In the genomic region with DNA sequence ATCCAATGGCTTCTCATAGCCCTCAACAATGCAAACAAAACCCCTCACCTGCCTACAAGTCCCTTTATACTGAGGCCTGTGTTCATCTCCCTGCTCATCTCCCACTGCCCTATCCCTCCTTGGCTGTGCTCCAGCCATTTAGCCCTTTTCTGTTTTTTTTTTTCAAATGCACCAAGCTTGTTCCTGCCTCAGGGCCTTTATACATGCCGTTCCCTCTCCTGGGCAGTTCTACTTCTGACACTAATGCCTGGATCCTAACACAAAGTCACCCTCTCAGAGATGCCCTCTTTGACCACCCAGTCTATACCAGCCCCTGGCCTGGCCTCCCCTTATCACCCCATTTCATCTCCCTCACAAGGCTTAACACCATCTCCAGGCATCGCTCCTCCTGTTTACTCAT, we compare ENCODE assay signal across 16 cellular contexts. TPM values are rescaled to one million over a fixed set of nuclear protein-coding genes. Genes with fewer than 3 reads are reported as not detected.
DNase-seq lines count a peak whose midpoint lies in the region; ATAC-seq and TF ChIP-seq lines count a peak whose summit lies in the region.
"Had no signal": no experiment of that assay in that cellular context is flagged by ENCODE, and none has a peak within 500 bp of the region (broad histone marks: within the 10 kb centered on the region; RNA-seq: fewer than 3 reads in every experiment).

No MANE protein-coding gene starts in this region.

- POLR2A ChIA-PET in activated B cell treated with CpG ODN at 0.5 μM for 24 hours (lab: Charles Lee) = interaction anchor here (0.7 to 24.6 kb wide), 4 partner anchors 11 to 57 kb away, joined by 3 to 1230 read pairs (median 8); a partner anchor contains a TSS

- no peak overlapping the region for H3K4me3 Mint-ChIP-seq in stimulated activated naive CD8-positive, alpha-beta T cell treated with anti-CD3 and anti-CD28 coated beads, Interleukin-15, Interleukin-2, amounts not matched to agents 100 ng/mL and 50 ng/mL, for 24 hours
- no peak overlapping the region for H3K4me3 Mint-ChIP-seq in stimulated activated naive CD8-positive, alpha-beta T cell treated with anti-CD3 and anti-CD28 coated beads, Interleukin-15, amount 100 ng/mL, for 72 hours
- H3K4me3 Mint-ChIP-seq in activated B cell treated with CpG ODN at 0.5 μM for 24 hours (no peak overlapping the region), neural progenitor cell (peak overlapping the region; percentile 21)
- H3K4me3 Mint-ChIP-seq: CD4-positive, alpha-beta T cell; H9; IgD-negative memory B cell had no signal

- H3K79me2 ChIP-seq in neural progenitor cell (ENCODE audit: low read depth) = no peaks in the 10 kb centered on the region

- no peak for TF ChIP-seq CTCF in activated B cell treated with CpG ODN at 0.5 μM for 24 hours (IDR thresholded peaks at IDR 0.05)
- TF ChIP-seq CTCF in neural progenitor cell (IDR thresholded peaks at IDR 0.05) = no peak

- no peak overlapping the region for H3K9ac ChIP-seq in neural progenitor cell
- H3K9ac ChIP-seq: BLaER1 treated with 17β-estradiol and CSF1 and Interleukin-3, amounts not matched to agents 10 nM and 100 nM had no signal

- H3K27me3 Mint-ChIP-seq in stimulated activated naive CD8-positive, alpha-beta T cell treated with anti-CD3 and anti-CD28 coated beads, Interleukin-15, Interleukin-2, amounts not matched to agents 100 ng/mL and 50 ng/mL, for 24 hours = no peaks in the 10 kb centered on the region
- no peaks in the 10 kb centered on the region for H3K27me3 Mint-ChIP-seq in stimulated activated naive CD8-positive, alpha-beta T cell treated with anti-CD3 and anti-CD28 coated beads, Interleukin-15, amount 100 ng/mL, for 72 hours
- H3K27me3 Mint-ChIP-seq in activated B cell treated with CpG ODN at 0.5 μM for 24 hours = no peaks in the 10 kb centered on the region
- H3K27me3 Mint-ChIP-seq in neural progenitor cell (ENCODE audit: insufficient read depth, low read depth) = peaks cover 24% of the 10 kb centered on the region
- H3K27me3 Mint-ChIP-seq: CD4-positive, alpha-beta T cell; IgD-negative memory B cell had no signal

- no peak overlapping the region for H3K4me2 ChIP-seq in neural progenitor cell
- H3K4me2 ChIP-seq: BLaER1 treated with 17β-estradiol and CSF1 and Interleukin-3, amounts not matched to agents 10 nM and 100 nM had no signal

- H3K4me1 ChIP-seq in neural progenitor cell = no peaks in the 10 kb centered on the region

- no peaks in the 10 kb centered on the region for H3K36me3 ChIP-seq in neural progenitor cell

- no peaks in the 10 kb centered on the region for H3F3A ChIP-seq in neural progenitor cell (ENCODE audit: low read depth)

- ATAC-seq in stimulated activated naive CD8-positive, alpha-beta T cell treated with anti-CD3 and anti-CD28 coated beads, Interleukin-15, amount 100 ng/mL, for 72 hours = no peak
- ATAC-seq in activated B cell treated with CpG ODN at 0.5 μM for 24 hours (ENCODE audit: low read depth) = no peak
- no peak for ATAC-seq in left ventricle myocardium superior
- ATAC-seq: HepG2 had no signal

- no peak overlapping the region for H2AFZ ChIP-seq in neural progenitor cell (replicated peaks)

- H3K9me3 ChIP-seq in neural progenitor cell (ENCODE audit: low read depth) = no peaks in the 10 kb centered on the region
- H3K9me3 ChIP-seq: BLaER1 treated with 17β-estradiol and CSF1 and Interleukin-3, amounts not matched to agents 10 nM and 100 nM; Caco-2 had no signal

- no peak overlapping the region for H3K4me3 ChIP-seq in neural progenitor cell
- H3K4me3 ChIP-seq: BLaER1 treated with 17β-estradiol and CSF1 and Interleukin-3, amounts not matched to agents 10 nM and 100 nM had no signal

- no peak overlapping the region for H3K27ac ChIP-seq in neural progenitor cell
- H3K27ac ChIP-seq: BLaER1 treated with 17β-estradiol and CSF1 and Interleukin-3, amounts not matched to agents 10 nM and 100 nM had no signal

- H3K36me3 Mint-ChIP-seq in stimulated activated naive CD8-positive, alpha-beta T cell treated with anti-CD3 and anti-CD28 coated beads, Interleukin-15, Interleukin-2, amounts not matched to agents 100 ng/mL and 50 ng/mL, for 24 hours (ENCODE audit: low read depth) = peaks cover 64% of the 10 kb centered on the region
- H3K36me3 Mint-ChIP-seq in activated B cell treated with CpG ODN at 0.5 μM for 24 hours (ENCODE audit: low read depth) (peaks cover 81% of the 10 kb centered on the region), neural progenitor cell (no peaks in the 10 kb centered on the region)
- H3K36me3 Mint-ChIP-seq: IgD-negative memory B cell had no signal

- H3K27ac Mint-ChIP-seq in stimulated activated naive CD8-positive, alpha-beta T cell treated with anti-CD3 and anti-CD28 coated beads, Interleukin-15, Interleukin-2, amounts not matched to agents 100 ng/mL and 50 ng/mL, for 24 hours = peak overlapping the region; percentile 29
- no peak overlapping the region for H3K27ac Mint-ChIP-seq in stimulated activated naive CD8-positive, alpha-beta T cell treated with anti-CD3 and anti-CD28 coated beads, Interleukin-15, amount 100 ng/mL, for 72 hours
- H3K27ac Mint-ChIP-seq in activated B cell treated with CpG ODN at 0.5 μM for 24 hours (peak overlapping the region; percentile 15), neural progenitor cell (no peak overlapping the region)
- H3K27ac Mint-ChIP-seq: CD4-positive, alpha-beta T cell; H9 had no signal

- H3K9me3 Mint-ChIP-seq in stimulated activated naive CD8-positive, alpha-beta T cell treated with anti-CD3 and anti-CD28 coated beads, Interleukin-15, Interleukin-2, amounts not matched to agents 100 ng/mL and 50 ng/mL, for 24 hours = no peaks in the 10 kb centered on the region
- H3K9me3 Mint-ChIP-seq in stimulated activated naive CD8-positive, alpha-beta T cell treated with anti-CD3 and anti-CD28 coated beads, Interleukin-15, amount 100 ng/mL, for 72 hours = no peaks in the 10 kb centered on the region
- H3K9me3 Mint-ChIP-seq in activated B cell treated with CpG ODN at 0.5 μM for 24 hours (no peaks in the 10 kb centered on the region), neural progenitor cell (no peaks in the 10 kb centered on the region)
- H3K9me3 Mint-ChIP-seq: CD4-positive, alpha-beta T cell; H9; IgD-negative memory B cell had no signal

- peaks cover 17% of the 10 kb centered on the region for H3K27me3 ChIP-seq in neural progenitor cell
- H3K27me3 ChIP-seq: BLaER1 treated with 17β-estradiol and CSF1 and Interleukin-3, amounts not matched to agents 10 nM and 100 nM had no signal

- intact Hi-C loops in activated B cell treated with CpG ODN at 0.5 μM for 24 hours (cut with micrococcal nuclease) = no loop called here
- intact Hi-C loops in left ventricle myocardium superior (cut with micrococcal nuclease) = no loop called here

- CTCF ChIA-PET in activated B cell treated with CpG ODN at 0.5 μM for 24 hours (lab: Charles Lee) = interaction anchor here (0.7 to 1.5 kb wide), 3 partner anchors 27 to 299 kb away, joined by 3 to 4 read pairs (median 3); a partner anchor contains a TSS

- no peak for DNase-seq in stimulated activated naive CD8-positive, alpha-beta T cell treated with anti-CD3 and anti-CD28 coated beads, Interleukin-15, amount 100 ng/mL, for 72 hours
- DNase-seq in activated B cell treated with CpG ODN at 0.5 μM for 24 hours = no peak
- DNase-seq in neural progenitor cell (ENCODE audit: low spot score) = no peak
- DNase-seq in midbrain (lab: John Stamatoyannopoulos, UW) = no peak
- no peak for DNase-seq in OCI-M2 (lab: John Stamatoyannopoulos, UW; ENCODE audit: unreplicated experiment)
- DNase-seq in left ventricle myocardium superior = no peak
- DNase-seq: 8988T; Caco-2; CD4-positive, alpha-beta T cell; GDM1; GOT3; H9 had no signal

- peaks cover 25% of the 10 kb centered on the region for H3K4me1 Mint-ChIP-seq in stimulated activated naive CD8-positive, alpha-beta T cell treated with anti-CD3 and anti-CD28 coated beads, Interleukin-15, Interleukin-2, amounts not matched to agents 100 ng/mL and 50 ng/mL, for 24 hours (ENCODE audit: low read depth)
- peaks cover 27% of the 10 kb centered on the region for H3K4me1 Mint-ChIP-seq in stimulated activated naive CD8-positive, alpha-beta T cell treated with anti-CD3 and anti-CD28 coated beads, Interleukin-15, amount 100 ng/mL, for 72 hours
- H3K4me1 Mint-ChIP-seq in activated B cell treated with CpG ODN at 0.5 μM for 24 hours (peaks cover 22% of the 10 kb centered on the region), neural progenitor cell (no peaks in the 10 kb centered on the region)

- H4K20me1 ChIP-seq in neural progenitor cell (ENCODE audit: low read depth) = no peaks in the 10 kb centered on the region

RNA-seq across cellular contexts. Expression of a gene that starts 26.9 kb away (rescaled TPM):
- total RNA-seq in activated B cell treated with CpG ODN at 0.5 μM for 24 hours (27.7 and 29.6 TPM in 2 replicates), neural progenitor cell (ENCODE audit: low replicate concordance) (13.4 and 35.6 TPM in 2 replicates), left ventricle myocardium superior (10.2 TPM)

RNA-seq across cellular contexts. Expression of a gene that starts 29.4 kb away (rescaled TPM):
- total RNA-seq in activated B cell treated with CpG ODN at 0.5 μM for 24 hours = 508 and 577 TPM in 2 replicates
- 0.31 and 0.69 TPM in 2 replicates for total RNA-seq in neural progenitor cell (ENCODE audit: low replicate concordance)
- total RNA-seq in left ventricle myocardium superior = 1.8 TPM

RNA-seq across cellular contexts. Expression of a gene that starts 32.9 kb away (rescaled TPM):
- 0.09 and 0.15 TPM in 2 replicates for total RNA-seq in activated B cell treated with CpG ODN at 0.5 μM for 24 hours
- 5.8 and 19.4 TPM in 2 replicates for total RNA-seq in neural progenitor cell (ENCODE audit: low replicate concordance)
- 5.4 TPM for total RNA-seq in left ventricle myocardium superior
- total RNA-seq: HepG2 had no signal

Comparison
In these comparisons a context has a peak if more than half of its experiments do, and no peak if none do; other contexts are left out.
1. H3K27ac Mint-ChIP-seq: peak in stimulated activated naive CD8-positive, alpha-beta T cell treated with anti-CD3 and anti-CD28 coated beads, Interleukin-15, Interleukin-2, amounts not matched to agents 100 ng/mL and 50 ng/mL, for 24 hours (single experiment) and activated B cell treated with CpG ODN at 0.5 μM for 24 hours (single experiment); none in stimulated activated naive CD8-positive, alpha-beta T cell treated with anti-CD3 and anti-CD28 coated beads, Interleukin-15, amount 100 ng/mL, for 72 hours (0 of 2) and neural progenitor cell (single experiment).
2. RNA of a gene that starts 29.4 kb away (total RNA-seq): 508 to 577 TPM in activated B cell treated with CpG ODN at 0.5 μM for 24 hours; 1.8 TPM in left ventricle myocardium superior (single experiment) and 0.31 to 0.69 TPM in neural progenitor cell; every median in the first group is over 100 times any median in the second.